ENCODE assay signal across 8 cellular contexts in the genomic region with DNA sequence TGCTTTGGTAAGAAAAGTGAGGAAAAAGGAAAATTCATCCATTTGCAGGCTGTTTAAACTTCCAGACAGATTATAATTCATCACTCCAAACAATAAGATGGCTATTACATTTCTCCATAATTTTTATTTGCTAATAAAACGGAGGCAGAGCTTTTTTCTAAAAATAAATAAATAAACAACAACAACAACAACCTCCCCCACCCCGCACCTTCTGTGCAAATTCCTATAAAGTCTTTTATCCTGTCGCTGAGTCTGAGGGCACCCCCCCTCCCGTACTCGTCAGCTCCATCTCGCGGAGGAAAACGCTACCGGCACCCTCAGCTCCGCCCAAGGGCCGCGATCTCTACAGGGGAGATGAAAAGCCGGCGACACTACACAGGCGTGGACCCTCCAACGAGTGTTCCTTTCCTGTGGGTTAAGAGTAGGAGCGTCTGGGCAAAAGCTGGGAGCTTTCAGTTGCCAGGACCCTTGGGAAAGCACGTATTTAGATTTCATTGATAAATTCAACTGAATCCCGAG. TPM values are rescaled to one million over a fixed set of nuclear protein-coding genes. Genes with fewer than 3 reads are reported as not detected.
DNase-seq lines count a peak whose midpoint lies in the region; ATAC-seq, FAIRE-seq and TF ChIP-seq lines count a peak whose summit lies in the region.

No MANE protein-coding gene starts in this region.

- H3K27ac ChIP-seq in Karpas-422 (ENCODE audit: low read length) (peak overlapping the region; percentile 79), esophagus muscularis mucosa (replicated peaks in 1 of 4) (peak overlapping the region; percentile 99 to 100 (median 100)), muscle layer of duodenum (ENCODE audit: low read length) (peak overlapping the region; percentile 95)

- peak overlapping the region; percentile 94 to 98 for H3K4me3 Mint-ChIP-seq in activated T-cell treated with anti-CD3 and anti-CD28 coated beads, Interleukin-2, amount 50 U/mL, for 72 hours

- WGBS in esophagus muscularis mucosa, result under 1% methylated on average over 19 of the region's 19 CpGs

- no peaks in the 10 kb centered on the region for H3K27me3 ChIP-seq in Karpas-422 (ENCODE audit: low read length)
- H3K27me3 ChIP-seq in esophagus muscularis mucosa, result no peaks in the 10 kb centered on the region
- no peaks in the 10 kb centered on the region for H3K27me3 ChIP-seq in muscle layer of duodenum (ENCODE audit: low read depth, low read length)

- intact Hi-C loops in esophagus muscularis mucosa (cut with DNase I), result loop anchor here (1.0 to 10.0 kb wide), 2 partner anchors 137 to 421 kb away; a partner anchor contains a TSS

- no peaks in the 10 kb centered on the region for H3K9me2 ChIP-seq in Karpas-422 (replicated peaks; ENCODE audit: insufficient read depth, low read length)

- FAIRE-seq in RCC 7860 (lab: Jason Lieb, UNC), result peak; percentile 68

- no peak for TF ChIP-seq EP300 in esophagus muscularis mucosa (IDR thresholded peaks at IDR 0.05)

- no peaks in the 10 kb centered on the region for H3K9me3 Mint-ChIP-seq in activated T-cell treated with anti-CD3 and anti-CD28 coated beads, Interleukin-2, amount 50 U/mL, for 72 hours

- DNase-seq in D341Med (ENCODE audit: low spot score) (peak; percentile 87), Karpas-422 (peak; percentile 95), RCC 7860 (ENCODE audit: low spot score) (peak; percentile 65), esophagus muscularis mucosa (ENCODE audit: extremely low spot score) (peak; percentile 97)
- peak; percentile 86 to 89 for DNase-seq in activated T-cell treated with anti-CD3 and anti-CD28 coated beads, Interleukin-2, amount 50 U/mL, for 72 hours
- DNase-seq in stimulated activated CD8-positive, alpha-beta memory T cell treated with anti-CD3 and anti-CD28 coated beads, Interleukin-7, amount 100 ng/mL, for 4 hours (ENCODE audit: low read depth in 2 of 2), result peak; percentile 72 to 73

- peak overlapping the region; percentile 79 for H3K9ac ChIP-seq in Karpas-422 (ENCODE audit: low read length)

- 0 out of 2 replicates have a peak, but pooled peaks cover 4% of the 10 kb centered on the region for H4K20me1 ChIP-seq in Karpas-422 (ENCODE audit: insufficient read depth, low read depth, low read length)

- H3K9me3 ChIP-seq in Karpas-422 (ENCODE audit: low read length), result no peaks in the 10 kb centered on the region
- no peaks in the 10 kb centered on the region for H3K9me3 ChIP-seq in esophagus muscularis mucosa
- no peaks in the 10 kb centered on the region for H3K9me3 ChIP-seq in muscle layer of duodenum (ENCODE audit: control insufficient read depth in 1 of 2, low read length in 2 of 2)

- H3K4me2 ChIP-seq in Karpas-422 (ENCODE audit: low read depth, low read length, poor library complexity, severe bottlenecking), result peak overlapping the region; percentile 96

- H3K4me1 ChIP-seq in Karpas-422 (ENCODE audit: low read length) (peaks cover 29% of the 10 kb centered on the region), esophagus muscularis mucosa (peaks cover 26 to 28% (median 27%) of the 10 kb centered on the region in 4 donors), muscle layer of duodenum (ENCODE audit: control insufficient read depth in 1 of 2, insufficient read depth in 2 of 2, low read length in 2 of 2) (peaks cover 0 to 22% of the 10 kb centered on the region in 2 donors)

- H2AFZ ChIP-seq in Karpas-422 (ENCODE audit: low read length), result peak overlapping the region; percentile 93

- TF ChIP-seq CTCF in esophagus muscularis mucosa (IDR thresholded peaks at IDR 0.05), result peak; percentile 83 to 92 (median 89)

- H3K36me3 ChIP-seq in Karpas-422 (ENCODE audit: insufficient read depth, low read length), result peaks cover 7% of the 10 kb centered on the region; the same call in 1 of the 2 replicates
- H3K36me3 ChIP-seq in esophagus muscularis mucosa, result no peaks in the 10 kb centered on the region
- peaks cover 0 to 11% of the 10 kb centered on the region in 2 donors for H3K36me3 ChIP-seq in muscle layer of duodenum (ENCODE audit: control insufficient read depth in 1 of 2, insufficient read depth in 2 of 2, low read length in 2 of 2)

- peak overlapping the region; percentile 97 for H3K27ac Mint-ChIP-seq in activated T-cell treated with anti-CD3 and anti-CD28 coated beads, Interleukin-2, amount 50 U/mL, for 72 hours

- H3K4me3 ChIP-seq in Karpas-422 (ENCODE audit: low read length) (peak overlapping the region; percentile 78), esophagus muscularis mucosa (peak overlapping the region; percentile 83 to 95 (median 93)), muscle layer of duodenum (ENCODE audit: low read depth in 1 of 2, low read length in 2 of 2) (peak overlapping the region; percentile 81 to 90)

- no peak for TF ChIP-seq POLR2A in esophagus muscularis mucosa (IDR thresholded peaks at IDR 0.05; ENCODE audit: low read depth)

- H3K79me2 ChIP-seq in Karpas-422 (ENCODE audit: low read length), result peaks cover 39% of the 10 kb centered on the region

- no peaks in the 10 kb centered on the region for H3K27me3 Mint-ChIP-seq in activated T-cell treated with anti-CD3 and anti-CD28 coated beads, Interleukin-2, amount 50 U/mL, for 72 hours (ENCODE audit: low read depth)

- H3K36me3 Mint-ChIP-seq in activated T-cell treated with anti-CD3 and anti-CD28 coated beads, Interleukin-2, amount 50 U/mL, for 72 hours (ENCODE audit: insufficient read depth in 2 of 2), result peaks cover 0 to 2% of the 10 kb centered on the region in 2 donors

- peak; percentile 63 for ATAC-seq in GM21723 (IDR thresholded peaks at IDR 0.05; ENCODE audit: unreplicated experiment)
- ATAC-seq in activated T-cell treated with anti-CD3 and anti-CD28 coated beads, Interleukin-2, amount 50 U/mL, for 72 hours (replicated peaks in 1 of 2), result peak; percentile 60 to 64

- H3K4me1 Mint-ChIP-seq in activated T-cell treated with anti-CD3 and anti-CD28 coated beads, Interleukin-2, amount 50 U/mL, for 72 hours (ENCODE audit: low read depth), result peaks cover 39% of the 10 kb centered on the region

RNA-seq across cellular contexts. Expression of a gene that starts 1.0 kb away (rescaled TPM):
- total RNA-seq in Karpas-422 (2014; rRNA removed; shearing (Covaris generic); ENCODE audit: low replicate concordance), result 54.6 and 68.7 TPM in 2 replicates
- 100 to 1,000 TPM in 1 of 2 donors, 10 to 100 TPM in 1; 79.8 to 102 TPM for total RNA-seq in activated T-cell treated with anti-CD3 and anti-CD28 coated beads, Interleukin-2, amount 50 U/mL, for 72 hours
- total RNA-seq in esophagus muscularis mucosa, result 10 to 100 TPM; 32.5 to 61.0 (median 41.7) TPM

Comparison
In these comparisons a context has a peak if more than half of its experiments do, and no peak if none do; other contexts are left out.
1. Peak in every context shown above with its lines: DNase-seq, ATAC-seq, H3K4me3 ChIP-seq and H3K27ac ChIP-seq.